Comparison of ENCODE assay signal across 25 cellular contexts in genomic region chr14:104556256-104557021, GRCh38. TPM values are rescaled to one million over a fixed set of nuclear protein-coding genes. Genes with fewer than 3 reads are reported as not detected.
A peak's percentile ranks its signal among the peaks of the same experiment; 100 is the strongest.
DNase-seq lines count a peak whose midpoint lies in the region; ATAC-seq and TF ChIP-seq lines count a peak whose summit lies in the region.
"Had no signal": no experiment of that assay in that cellular context is flagged by ENCODE, and none has a peak within 500 bp of the region (broad histone marks: within the 10 kb centered on the region; RNA-seq: fewer than 3 reads in every experiment).

No MANE protein-coding gene starts in this region.

- H3K27me3 ChIP-seq in heart right ventricle (peaks cover 0 to 37% (median 18%) of the 10 kb centered on the region in 7 donors), ascending aorta (no peaks in the 10 kb centered on the region), lower lobe of right lung (ENCODE audit: low read depth) (peaks cover 20% of the 10 kb centered on the region), upper lobe of right lung (peaks cover 23% of the 10 kb centered on the region), MM.1S (replicated peaks; ENCODE audit: insufficient read depth, low read length) (peaks cover 12% of the 10 kb centered on the region), endodermal cell (ENCODE audit: control insufficient read depth, insufficient read depth, low read length, poor library complexity, severe bottlenecking) (no peaks in the 10 kb centered on the region)
- H3K27me3 ChIP-seq: neural progenitor cell, Peyer's patch had no signal

- no peaks in the 10 kb centered on the region for H3F3A ChIP-seq in MM.1S (ENCODE audit: insufficient read depth, low read length)

- H3K36me3 ChIP-seq in heart right ventricle (no peaks in the 10 kb centered on the region), ascending aorta (no peaks in the 10 kb centered on the region), lower lobe of right lung (no peaks in the 10 kb centered on the region), upper lobe of right lung (no peaks in the 10 kb centered on the region), MM.1S (replicated peaks; ENCODE audit: insufficient read depth, low read length) (no peaks in the 10 kb centered on the region), endodermal cell (ENCODE audit: control insufficient read depth, insufficient read depth, low read length) (no peaks in the 10 kb centered on the region)
- H3K36me3 ChIP-seq: neural progenitor cell, Peyer's patch, SJSA1 had no signal

- H3K4me1 ChIP-seq in heart right ventricle (no peaks in the 10 kb centered on the region), ascending aorta (no peaks in the 10 kb centered on the region), lower lobe of right lung (no peaks in the 10 kb centered on the region), upper lobe of right lung (no peaks in the 10 kb centered on the region), MM.1S (ENCODE audit: low read length) (no peaks in the 10 kb centered on the region), endodermal cell (ENCODE audit: control insufficient read depth, insufficient read depth, low read length) (no peaks in the 10 kb centered on the region)
- H3K4me1 ChIP-seq: A549, neural progenitor cell, Peyer's patch, SJSA1 had no signal

- no peaks in the 10 kb centered on the region for H3K27me3 Mint-ChIP-seq in endodermal cell (ENCODE audit: insufficient read depth)
- H3K27me3 Mint-ChIP-seq: activated CD4-positive, alpha-beta memory T cell treated with anti-CD3 and anti-CD28 coated beads, Interleukin-2, amount 10 ng/mL, durations not matched to agents 7 days and 5 days; stimulated activated naive CD8-positive, alpha-beta T cell treated with anti-CD3 and anti-CD28 coated beads, Interleukin-15, Interleukin-2, amounts not matched to agents 100 ng/mL and 50 ng/mL, for 24 hours had no signal

- intact Hi-C loops in Right ventricle myocardium inferior (cut with DNase I) (no loop called here), heart right ventricle (cut with DNase I) (no loop called here), ascending aorta (cut with DNase I) (no loop called here), lower lobe of right lung (cut with DNase I) (no loop called here), upper lobe of right lung (cut with DNase I) (no loop called here)

- no peak overlapping the region for H3K4me3 ChIP-seq in heart right ventricle
- H3K4me3 ChIP-seq in ascending aorta: no peak overlapping the region
- no peak overlapping the region for H3K4me3 ChIP-seq in lower lobe of right lung
- H3K4me3 ChIP-seq in upper lobe of right lung: no peak overlapping the region
- no peak overlapping the region for H3K4me3 ChIP-seq in MM.1S (ENCODE audit: low read length)
- H3K4me3 ChIP-seq in endodermal cell (ENCODE audit: low read length): no peak overlapping the region
- H3K4me3 ChIP-seq: A549, neural progenitor cell, Peyer's patch, SJSA1 had no signal

- H3K4me1 Mint-ChIP-seq in endodermal cell: no peaks in the 10 kb centered on the region
- H3K4me1 Mint-ChIP-seq: activated CD4-positive, alpha-beta memory T cell treated with anti-CD3 and anti-CD28 coated beads, Interleukin-2, amount 10 ng/mL, durations not matched to agents 7 days and 5 days had no signal

- TF ChIP-seq CTCF in heart right ventricle (IDR thresholded peaks at IDR 0.05) (no peak), ascending aorta (IDR thresholded peaks at IDR 0.05) (no peak), lower lobe of right lung (IDR thresholded peaks at IDR 0.05) (no peak), upper lobe of right lung (IDR thresholded peaks at IDR 0.05) (no peak), MM.1S (IDR thresholded peaks at IDR 0.05; ENCODE audit: low read length) (no peak), endodermal cell (conservative IDR thresholded peaks at IDR 0.05) (no peak)

- H3K27ac ChIP-seq in heart right ventricle: no peak overlapping the region
- no peak overlapping the region for H3K27ac ChIP-seq in ascending aorta
- H3K27ac ChIP-seq in lower lobe of right lung: no peak overlapping the region
- no peak overlapping the region for H3K27ac ChIP-seq in upper lobe of right lung
- H3K27ac ChIP-seq in MM.1S (ENCODE audit: low read length): no peak overlapping the region
- no peak overlapping the region for H3K27ac ChIP-seq in endodermal cell (ENCODE audit: low read depth, low read length)
- H3K27ac ChIP-seq: A549, neural progenitor cell, Peyer's patch, SJSA1 had no signal

- no peaks in the 10 kb centered on the region for H3K79me2 ChIP-seq in MM.1S (ENCODE audit: low read length)

- H3K27ac Mint-ChIP-seq in endodermal cell: no peak overlapping the region
- H3K27ac Mint-ChIP-seq: activated CD4-positive, alpha-beta memory T cell treated with anti-CD3 and anti-CD28 coated beads, Interleukin-2, amount 10 ng/mL, durations not matched to agents 7 days and 5 days; neural progenitor cell; progenitor cell of endocrine pancreas; stimulated activated naive CD8-positive, alpha-beta T cell treated with anti-CD3 and anti-CD28 coated beads, Interleukin-15, Interleukin-2, amounts not matched to agents 100 ng/mL and 50 ng/mL, for 24 hours had no signal

- no peaks in the 10 kb centered on the region for H4K20me1 ChIP-seq in MM.1S (ENCODE audit: insufficient read depth, low read length)

- DNase-seq in Right ventricle myocardium inferior (ENCODE audit: missing footprints): peak; percentile 53
- DNase-seq in heart right ventricle: no peak
- peak; percentile 1 to 48 for DNase-seq in ascending aorta (ENCODE audit: low spot score in 2 of 2)
- DNase-seq in lower lobe of right lung: peak; percentile 34
- peak; percentile 52 for DNase-seq in upper lobe of right lung
- DNase-seq in MM.1S: no peak
- DNase-seq in endodermal cell: no peak
- DNase-seq in NK-92 treated with Interleukin-12 subunit alpha and Interleukin-12 subunit beta, amount 100 ng/mL, for 24 hours (lab: John Stamatoyannopoulos, UW): no peak
- DNase-seq: activated CD4-positive, alpha-beta memory T cell treated with anti-CD3 and anti-CD28 coated beads, Interleukin-2, amount 10 ng/mL, durations not matched to agents 7 days and 5 days; activated CD4-positive, alpha-beta T cell treated with anti-CD3 and anti-CD28 coated beads for 1 hour; AML-193; DMS153; IMR-90; NCI-H1092; NCI-H187 treated with DMSO at 0.1 percent for 48 hours; NCI-H2171 treated with DMSO at 0.1 percent for 48 hours; NCI-H69 had no signal

- H3K9me3 ChIP-seq in heart right ventricle (no peaks in the 10 kb centered on the region), ascending aorta (no peaks in the 10 kb centered on the region), lower lobe of right lung (no peaks in the 10 kb centered on the region), upper lobe of right lung (no peaks in the 10 kb centered on the region), MM.1S (replicated peaks; ENCODE audit: insufficient read depth, low read length) (no peaks in the 10 kb centered on the region), endodermal cell (ENCODE audit: control insufficient read depth, low read length) (no peaks in the 10 kb centered on the region)
- H3K9me3 ChIP-seq: A549, Peyer's patch, SJSA1 had no signal

- no peak overlapping the region for H2AFZ ChIP-seq in MM.1S (ENCODE audit: low read length)
- H2AFZ ChIP-seq: neural progenitor cell had no signal

- H3K4me3 Mint-ChIP-seq in endodermal cell: no peak overlapping the region
- H3K4me3 Mint-ChIP-seq: activated CD4-positive, alpha-beta memory T cell treated with anti-CD3 and anti-CD28 coated beads, Interleukin-2, amount 10 ng/mL, durations not matched to agents 7 days and 5 days; neural progenitor cell; stimulated activated naive CD8-positive, alpha-beta T cell treated with anti-CD3 and anti-CD28 coated beads, Interleukin-15, Interleukin-2, amounts not matched to agents 100 ng/mL and 50 ng/mL, for 24 hours had no signal

- no peak overlapping the region for H3K4me2 ChIP-seq in MM.1S (ENCODE audit: low read depth, low read length)
- H3K4me2 ChIP-seq: A549, neural progenitor cell had no signal

- no peak overlapping the region for H3K9ac ChIP-seq in MM.1S (ENCODE audit: low read length)
- H3K9ac ChIP-seq in endodermal cell (ENCODE audit: extremely low read depth, low read length, poor library complexity, severe bottlenecking): no peak overlapping the region
- H3K9ac ChIP-seq: neural progenitor cell had no signal

- no peaks in the 10 kb centered on the region for H3K9me3 Mint-ChIP-seq in endodermal cell
- H3K9me3 Mint-ChIP-seq: activated CD4-positive, alpha-beta memory T cell treated with anti-CD3 and anti-CD28 coated beads, Interleukin-2, amount 10 ng/mL, durations not matched to agents 7 days and 5 days; stimulated activated naive CD8-positive, alpha-beta T cell treated with anti-CD3 and anti-CD28 coated beads, Interleukin-15, Interleukin-2, amounts not matched to agents 100 ng/mL and 50 ng/mL, for 24 hours had no signal

- 66 to 76% methylated on average over 12 to 13 of the region's 13 CpGs for WGBS in heart right ventricle, 2 donors
- 86 to 91% methylated on average over 6 to 12 of the region's 13 CpGs for WGBS in endodermal cell (ENCODE audit: insufficient coverage in 1 of 2, insufficient read length in 1 of 2), 2 experiments

- no peaks in the 10 kb centered on the region for H3K9me2 ChIP-seq in MM.1S (replicated peaks; ENCODE audit: insufficient read depth, low read length)

- H3K36me3 Mint-ChIP-seq in endodermal cell (ENCODE audit: low read depth): no peaks in the 10 kb centered on the region
- H3K36me3 Mint-ChIP-seq: neural progenitor cell had no signal

- ATAC-seq in Right ventricle myocardium inferior: no peak
- ATAC-seq in heart right ventricle: no peak
- ATAC-seq in lower lobe of right lung: no peak
- ATAC-seq in upper lobe of right lung: no peak
- ATAC-seq: A549 had no signal

RNA-seq across cellular contexts. Expression of gene C14orf180, which starts 23.1 kb away (rescaled TPM):
- 40.0 TPM for total RNA-seq in Right ventricle myocardium inferior
- total RNA-seq in heart right ventricle: 100 to 1,000 TPM in 1 of 10 donors, 10 to 100 TPM in 9; 55.0 to 124 (median 75.1) TPM
- 100 to 1,000 TPM in 1 of 2 donors, 10 to 100 TPM in 1; 13.8 to 139 TPM for polyA plus RNA-seq in heart right ventricle
- total RNA-seq in ascending aorta: 0.21 TPM
- 0.18 TPM for total RNA-seq in lower lobe of right lung
- total RNA-seq in upper lobe of right lung: 0.14 TPM
- total RNA-seq in endodermal cell: not detected
- polyA plus RNA-seq in endodermal cell (2013, experiment 1 of 2): not detected
- polyA plus RNA-seq in endodermal cell (2013, experiment 2 of 2): not detected
- total RNA-seq: activated CD4-positive, alpha-beta memory T cell treated with anti-CD3 and anti-CD28 coated beads, Interleukin-2, amount 10 ng/mL, durations not matched to agents 7 days and 5 days; IMR-90; lung microvascular endothelial cell; progenitor cell of endocrine pancreas; SJSA1 had no signal
- polyA plus RNA-seq: A549, IMR-90, keratinocyte had no signal

RNA-seq across cellular contexts. Expression of gene TMEM179, which starts 48.1 kb away (rescaled TPM):
- total RNA-seq in Right ventricle myocardium inferior (not detected), heart right ventricle (1 to 10 TPM in 1 of 10 donors, under 1 TPM in 4, not detected in 5; 0.34 to 1.0 (median 0.42) TPM), ascending aorta (not detected), lower lobe of right lung (not detected), upper lobe of right lung (not detected), endodermal cell (10 to 100 TPM in 1 of 2 donors, 1 to 10 TPM in 1; 8.2 to 15.7 TPM)
- polyA plus RNA-seq in heart right ventricle: under 1 TPM; 0.17 to 0.22 TPM
- 4.0 TPM for polyA plus RNA-seq in endodermal cell (2013, experiment 1 of 2)
- polyA plus RNA-seq in endodermal cell (2013, experiment 2 of 2): 4.0 TPM
- total RNA-seq: activated CD4-positive, alpha-beta memory T cell treated with anti-CD3 and anti-CD28 coated beads, Interleukin-2, amount 10 ng/mL, durations not matched to agents 7 days and 5 days; IMR-90; lung microvascular endothelial cell; SJSA1 had no signal
- polyA plus RNA-seq: IMR-90, keratinocyte had no signal

Comparison
In these comparisons a context has a peak if more than half of its experiments do, and no peak if none do; other contexts are left out.
1. DNase-seq: peak in Right ventricle myocardium inferior (single experiment), ascending aorta (2 of 2), lower lobe of right lung (single experiment) and upper lobe of right lung (single experiment); none in heart right ventricle (0 of 2), MM.1S (single experiment), endodermal cell (single experiment) and NK-92 treated with Interleukin-12 subunit alpha and Interleukin-12 subunit beta, amount 100 ng/mL, for 24 hours (single experiment).
2. RNA of gene C14orf180, which starts 23.1 kb away (total RNA-seq): 55.0 to 124 TPM in heart right ventricle and 40.0 TPM in Right ventricle myocardium inferior (single experiment); 0.21 TPM in ascending aorta (single experiment), 0.18 TPM in lower lobe of right lung (single experiment), 0.14 TPM in upper lobe of right lung (single experiment) and not detected in endodermal cell; every median in the first group is over 10 times any median in the second.